In the genomic region with DNA sequence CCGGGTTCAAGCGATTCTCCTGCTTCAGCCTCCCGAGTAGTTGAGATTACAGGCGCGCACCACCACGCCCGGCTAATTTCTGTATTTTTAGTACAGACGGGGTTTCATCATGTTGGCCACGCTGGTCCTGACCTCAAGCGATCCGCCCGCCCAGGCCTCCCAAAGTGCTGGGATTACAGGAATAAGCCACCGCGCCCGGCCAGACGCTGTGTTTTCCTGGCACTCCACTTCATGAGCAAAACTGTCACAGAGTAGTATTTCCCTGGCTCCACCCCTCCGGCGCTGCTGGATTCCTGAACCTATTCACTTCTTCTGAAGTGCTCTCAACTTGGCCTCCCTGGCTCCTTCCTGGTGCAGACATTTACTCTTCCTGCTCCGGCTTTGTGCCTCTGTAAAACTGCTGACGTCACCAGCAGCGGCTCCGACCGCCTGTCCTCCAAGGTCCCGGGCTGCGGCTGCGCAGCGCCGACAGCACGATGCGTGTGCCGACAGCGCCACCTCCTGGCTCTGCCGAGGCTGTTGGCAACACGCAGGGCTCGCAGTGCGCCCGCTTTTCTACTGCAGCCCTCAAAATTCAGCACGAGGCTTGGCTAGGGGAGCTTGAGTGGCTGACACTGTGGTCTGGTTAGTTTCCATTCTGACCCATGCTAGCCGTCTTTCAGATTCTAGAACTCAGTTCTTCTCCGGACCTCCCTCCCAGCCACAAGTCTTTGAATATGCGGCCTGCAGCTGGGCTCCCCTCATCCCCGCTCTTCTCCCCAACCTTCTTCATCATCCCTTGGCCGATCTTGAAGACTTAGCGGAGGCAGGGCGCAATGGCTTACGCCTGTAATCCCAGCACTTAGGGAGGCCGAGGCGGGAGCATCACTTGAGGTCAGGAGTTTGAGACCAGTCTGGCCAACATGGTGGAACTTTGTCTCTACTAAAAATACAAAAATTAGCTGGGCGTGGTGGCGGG, we compare ENCODE assay signal across 8 cellular contexts. TPM values are rescaled to one million over a fixed set of nuclear protein-coding genes. Genes with fewer than 3 reads are reported as not detected.
DNase-seq lines count a peak whose midpoint lies in the region; ATAC-seq and TF ChIP-seq lines count a peak whose summit lies in the region.

No MANE protein-coding gene starts in this region.

- peak; percentile 90 for DNase-seq in NCI-H510A treated with DMSO at 0.1 percent for 48 hours (lab: John Stamatoyannopoulos, UW)
- peak; percentile 89 to 92 for DNase-seq in activated CD4-positive, alpha-beta T cell treated with anti-CD3 and anti-CD28 coated beads for 24 hours (ENCODE audit: low read depth in 2 of 2)
- peak; percentile 97 for DNase-seq in chondrocyte (ENCODE audit: low spot score)
- DNase-seq in stimulated activated CD4-positive, alpha-beta T cell treated with anti-CD3 and anti-CD28 coated beads, Interleukin-15, amount 100 ng/mL, for 48 hours (ENCODE audit: low read depth in 2 of 2), result peak; percentile 88 to 90

- H3K27ac Mint-ChIP-seq in chondrocyte (ENCODE audit: unreplicated experiment), result peak overlapping the region; percentile 91

- ATAC-seq in GM18511 (IDR thresholded peaks at IDR 0.05; ENCODE audit: unreplicated experiment) (peak; percentile 89), HG03432 (IDR thresholded peaks at IDR 0.05; ENCODE audit: unreplicated experiment) (peak; percentile 85), HG03139 (IDR thresholded peaks at IDR 0.05; ENCODE audit: unreplicated experiment) (no peak)

- peak overlapping the region; percentile 83 for H3K27ac ChIP-seq in layer of hippocampus (ENCODE audit: low read depth, low read length)

- H3K36me3 Mint-ChIP-seq in chondrocyte (ENCODE audit: low read depth), result peaks cover 2% of the 10 kb centered on the region

- peaks cover 12% of the 10 kb centered on the region for H3K4me1 Mint-ChIP-seq in chondrocyte (ENCODE audit: low read depth)

- H3K9me3 Mint-ChIP-seq in chondrocyte (ENCODE audit: low read depth), result no peaks in the 10 kb centered on the region

- no peaks in the 10 kb centered on the region for H3K27me3 ChIP-seq in layer of hippocampus (ENCODE audit: control insufficient read depth, insufficient read depth, low read length)

- peak overlapping the region; percentile 66 for H3K4me3 Mint-ChIP-seq in chondrocyte (ENCODE audit: unreplicated experiment)

- H3K27me3 Mint-ChIP-seq in chondrocyte (ENCODE audit: low read depth), result peaks cover 8% of the 10 kb centered on the region

- peak; percentile 97 for TF ChIP-seq CTCF in chondrocyte (IDR thresholded peaks at IDR 0.05)

RNA-seq across cellular contexts. Expression of gene APOL3, which starts 36.6 kb away (rescaled TPM):
- 2.3 to 5.9 TPM (median 3.4 TPM) in 3 replicates for total RNA-seq in chondrocyte
